ENCODE assay signal across 15 cellular contexts in genomic region chr4:104815593-104816156, GRCh38.
DNase-seq lines count a peak whose midpoint lies in the region; ATAC-seq lines count a peak whose summit lies in the region.
"Had no signal": no experiment of that assay in that cellular context is flagged by ENCODE, and none has a peak within 500 bp of the region (broad histone marks: within the 10 kb centered on the region; RNA-seq: fewer than 3 reads in every experiment).

No MANE protein-coding gene starts in this region.

- no peak overlapping the region for H4K91ac ChIP-seq in trophoblast cell (ENCODE audit: low read depth, low read length)

- ATAC-seq in GM18870 (IDR thresholded peaks at IDR 0.05; ENCODE audit: unreplicated experiment) (peak; percentile 78), HG02571 (IDR thresholded peaks at IDR 0.05; ENCODE audit: unreplicated experiment) (peak; percentile 79), HG03565 (IDR thresholded peaks at IDR 0.05; ENCODE audit: unreplicated experiment) (peak; percentile 72)
- ATAC-seq: left ventricle myocardium superior had no signal

- no peak overlapping the region for H3K9ac ChIP-seq in trophoblast cell (ENCODE audit: low read length)

- H4K8ac ChIP-seq in trophoblast cell (ENCODE audit: low read depth, low read length), result no peak overlapping the region

- H3K18ac ChIP-seq in trophoblast cell (ENCODE audit: low read length), result no peak overlapping the region

- H2AK5ac ChIP-seq in trophoblast cell (ENCODE audit: low read length), result no peak overlapping the region

- no peaks in the 10 kb centered on the region for H3K27me3 ChIP-seq in trophoblast cell (ENCODE audit: insufficient read depth, low read length)
- H3K27me3 ChIP-seq: transverse colon had no signal

- no peak overlapping the region for H3K4ac ChIP-seq in trophoblast cell (ENCODE audit: low read depth, low read length)

- H3K14ac ChIP-seq in trophoblast cell (ENCODE audit: low read length), result no peak overlapping the region

- H2BK120ac ChIP-seq in trophoblast cell (ENCODE audit: insufficient read depth, low read length, poor library complexity), result no peak overlapping the region

- H3K79me2 ChIP-seq in trophoblast cell (ENCODE audit: control insufficient read depth, insufficient read depth, low read length, poor library complexity), result no peaks in the 10 kb centered on the region

- H3K79me1 ChIP-seq in trophoblast cell (ENCODE audit: low read length), result no peaks in the 10 kb centered on the region

- no CpG with 5 or more reads among the region's 1 CpG for WGBS in trophoblast cell (ENCODE audit: extremely low coverage, insufficient coverage, insufficient read length)

- H2AFZ ChIP-seq in trophoblast cell (ENCODE audit: insufficient read depth, low read length, poor library complexity), result no peak overlapping the region

- H3K23ac ChIP-seq in trophoblast cell (ENCODE audit: low read length), result no peak overlapping the region

- H3K4me1 ChIP-seq in trophoblast cell (ENCODE audit: control insufficient read depth in 1 of 2, insufficient read depth in 2 of 2, low read length in 2 of 2), result no peaks in the 10 kb centered on the region
- H3K4me1 ChIP-seq: transverse colon had no signal

- no peak overlapping the region for H2BK12ac ChIP-seq in trophoblast cell (ENCODE audit: low read length)

- peaks cover 2% of the 10 kb centered on the region for H3K9me3 ChIP-seq in trophoblast cell (ENCODE audit: insufficient read depth, low read depth, low read length)
- H3K9me3 ChIP-seq: transverse colon had no signal

- H3K27ac ChIP-seq in epithelial cell of prostate (no peak overlapping the region), trophoblast cell (ENCODE audit: low read depth, low read length) (no peak overlapping the region)
- H3K27ac ChIP-seq: transverse colon had no signal

- peak; percentile 34 for DNase-seq in epithelial cell of prostate (ENCODE audit: low read depth, low spot score)
- no peak for DNase-seq in T-helper 9 cell
- DNase-seq in mucosa of gallbladder (ENCODE audit: low spot score), result no peak
- no peak for DNase-seq in trophoblast cell
- no peak for DNase-seq in C1 segment of cervical spinal cord (lab: John Stamatoyannopoulos, UW)
- DNase-seq: activated T-cell treated with anti-CD3 and anti-CD28 coated beads, Interleukin-2, amount 50 U/mL, for 48 hours; CD8-positive, alpha-beta memory T cell; central memory CD4-positive, alpha-beta T cell; left ventricle myocardium superior; MM.1S; NCI-H774; transverse colon had no signal

- no peak overlapping the region for H4K12ac ChIP-seq in trophoblast cell (ENCODE audit: low read depth, low read length)

- no peak overlapping the region for H3K4me2 ChIP-seq in trophoblast cell (ENCODE audit: low read length)

- H2BK5ac ChIP-seq in trophoblast cell (ENCODE audit: low read depth, low read length, poor library complexity), result no peak overlapping the region

- no peak overlapping the region for H3K4me3 ChIP-seq in trophoblast cell (ENCODE audit: low read depth, low read length)
- H3K4me3 ChIP-seq: transverse colon had no signal

- no peaks in the 10 kb centered on the region for H3K36me3 ChIP-seq in trophoblast cell (ENCODE audit: control insufficient read depth in 1 of 2, insufficient read depth in 2 of 2, low read length in 2 of 2)
- H3K36me3 ChIP-seq: transverse colon had no signal
